21 cellular contexts compared by ENCODE assay signal in the genomic region with DNA sequence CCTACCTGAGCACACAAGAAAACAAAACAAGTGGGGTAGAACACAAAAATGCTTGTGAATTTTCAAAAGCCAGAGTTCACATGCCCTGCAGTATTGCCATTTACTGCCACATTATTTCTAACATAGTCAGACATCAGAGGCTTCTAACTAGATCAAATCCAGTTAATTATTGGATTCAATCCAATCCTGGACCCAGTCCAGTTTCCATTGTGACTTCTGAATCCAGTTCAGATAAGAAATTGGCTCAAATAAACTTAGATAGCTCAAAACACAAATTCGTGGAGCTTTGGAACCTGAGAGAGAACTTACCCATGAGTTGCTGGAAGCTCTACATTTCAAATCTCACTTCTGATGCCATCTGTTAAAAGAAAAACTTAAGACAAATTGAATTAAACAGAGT.
DNase-seq lines count a peak whose midpoint lies in the region; ATAC-seq, FAIRE-seq and TF ChIP-seq lines count a peak whose summit lies in the region.
"Had no signal": no experiment of that assay in that cellular context is flagged by ENCODE, and none has a peak within 500 bp of the region (broad histone marks: within the 10 kb centered on the region; RNA-seq: fewer than 3 reads in every experiment).

No MANE protein-coding gene starts in this region.

- no peak overlapping the region for H3K4me3 ChIP-seq in pancreas
- no peak overlapping the region for H3K4me3 ChIP-seq in psoas muscle
- H3K4me3 ChIP-seq in vagina = no peak overlapping the region

- no peak for TF ChIP-seq CTCF in pancreas (IDR thresholded peaks at IDR 0.05)
- TF ChIP-seq CTCF in psoas muscle (IDR thresholded peaks at IDR 0.05) = no peak
- no peak for TF ChIP-seq CTCF in vagina (IDR thresholded peaks at IDR 0.05)

- no peak overlapping the region for H3K27ac ChIP-seq in pancreas
- no peak overlapping the region for H3K27ac ChIP-seq in psoas muscle
- H3K27ac ChIP-seq in vagina = no peak overlapping the region
- H3K27ac ChIP-seq: C4-2B, HL-60, KMS-11 had no signal

- FAIRE-seq in pancreas (lab: Jason Lieb, UNC) = no peak
- FAIRE-seq: G401.6, RCC 7860 had no signal

- no peaks in the 10 kb centered on the region for H3K36me3 ChIP-seq in pancreas
- H3K36me3 ChIP-seq in psoas muscle (ENCODE audit: insufficient read depth in 1 of 2, low read depth in 1 of 2) = no peaks in the 10 kb centered on the region
- H3K36me3 ChIP-seq in vagina = no peaks in the 10 kb centered on the region

- peak; percentile 30 to 77 (median 56) for ATAC-seq in pancreas
- no peak for ATAC-seq in psoas muscle

- H3K4me1 ChIP-seq in pancreas (peaks cover 0 to 10% (median 9%) of the 10 kb centered on the region in 3 donors), psoas muscle (no peaks in the 10 kb centered on the region), vagina (peaks cover 4% of the 10 kb centered on the region)

- in situ Hi-C loops in G401 (cut with HindIII; ENCODE audit: low sequenced_read_pairs) = no loop called here

- peak; percentile 23 for DNase-seq in G401 (ENCODE audit: low spot score)
- peak; percentile 20 for DNase-seq in NCI-H446 treated with DMSO at 0.1 percent for 48 hours (lab: John Stamatoyannopoulos, UW)
- peak; percentile 15 for DNase-seq in dermis blood vessel endothelial cell
- no peak for DNase-seq in pancreas
- DNase-seq in psoas muscle = no peak
- DNase-seq in vagina (ENCODE audit: extremely low spot score in 2 of 2) = no peak
- no peak for DNase-seq in HK-2 (ENCODE audit: unreplicated experiment)
- DNase-seq: ACHN; DND-41; H7; HFFc6; NCI-H1436 treated with DMSO at 0.1 percent for 48 hours; NCI-H2029; NCI-H69; NK-92 treated with Interleukin-12 subunit alpha and Interleukin-12 subunit beta, amount 100 ng/mL, for 24 hours; SHP77 treated with DMSO at 0.1 percent for 48 hours had no signal

- intact Hi-C loops in pancreas (cut with DNase I) (no loop called here), psoas muscle (cut with DNase I) (no loop called here), vagina (cut with DNase I) (no loop called here)

- H3K9me3 ChIP-seq in pancreas (no peaks in the 10 kb centered on the region), psoas muscle (no peaks in the 10 kb centered on the region), vagina (no peaks in the 10 kb centered on the region)

- WGBS in pancreas, 2 donors = 2 to 5% methylated on average over 1 of the region's 1 CpG
- WGBS in psoas muscle, 3 donors = 4 to 11% (median 5%) methylated on average over 1 of the region's 1 CpG

- H3K27me3 ChIP-seq in pancreas (no peaks in the 10 kb centered on the region), psoas muscle (ENCODE audit: insufficient read depth in 3 of 3, low read length in 2 of 3) (peaks cover 0 to 2% (median 0%) of the 10 kb centered on the region in 3 donors), vagina (no peaks in the 10 kb centered on the region)

- no peak for TF ChIP-seq POLR2A in vagina (IDR thresholded peaks at IDR 0.05)

Comparison
In these comparisons a context has a peak if more than half of its experiments do, and no peak if none do; other contexts are left out.
1. DNase-seq: peak in G401 (single experiment), NCI-H446 treated with DMSO at 0.1 percent for 48 hours (single experiment) and dermis blood vessel endothelial cell (single experiment); none in pancreas (0 of 6), psoas muscle (0 of 2), vagina (0 of 2) and HK-2 (single experiment).
2. ATAC-seq: peak in pancreas (4 of 4); none in psoas muscle (0 of 4).